Comparison of ENCODE assay signal across 14 cellular contexts in genomic region chr4:11599044-11599443, GRCh38.
DNase-seq lines count a peak whose midpoint lies in the region; FAIRE-seq and TF ChIP-seq lines count a peak whose summit lies in the region.
"Had no signal": no experiment of that assay in that cellular context is flagged by ENCODE, and none has a peak within 500 bp of the region (broad histone marks: within the 10 kb centered on the region; RNA-seq: fewer than 3 reads in every experiment).

No MANE protein-coding gene starts in this region.

- H2AFZ ChIP-seq in mesenchymal stem cell (ENCODE audit: low read depth, low read length) = no peak overlapping the region

- H3K27ac ChIP-seq in mesenchymal stem cell (ENCODE audit: low read length, poor library complexity, severe bottlenecking) = peak overlapping the region; percentile 46
- H3K27ac ChIP-seq: BLaER1 had no signal

- DNase-seq in DMS53 (lab: John Stamatoyannopoulos, UW) = peak; percentile 70
- peak; percentile 64 for DNase-seq in bronchial epithelial cell (ENCODE audit: low read depth)
- DNase-seq in mesenchymal stem cell = no peak
- no peak for DNase-seq in RPMI8226
- DNase-seq in GM12892 (ENCODE audit: insufficient read length) = no peak
- no peak for DNase-seq in SW 1271 (lab: John Stamatoyannopoulos, UW)
- DNase-seq in NCI-H2196 (lab: John Stamatoyannopoulos, UW; ENCODE audit: unreplicated experiment) = no peak
- DNase-seq: AML-193, DND-41, GDM1, HCEC 1CT had no signal

- no peak overlapping the region for H2BK12ac ChIP-seq in mesenchymal stem cell (ENCODE audit: low read length in 2 of 2)

- H3K4me2 ChIP-seq in mesenchymal stem cell (ENCODE audit: low read length, poor library complexity, severe bottlenecking) = no peak overlapping the region
- H3K4me2 ChIP-seq: BLaER1 had no signal

- no peak overlapping the region for H4K91ac ChIP-seq in mesenchymal stem cell (ENCODE audit: low read length)

- TF ChIP-seq POLR2A in GM12892 (IDR thresholded peaks at IDR 0.05; ENCODE audit: low read depth, low read length) = no peak

- no peak overlapping the region for H3K18ac ChIP-seq in mesenchymal stem cell (ENCODE audit: low read depth in 1 of 2, low read length in 2 of 2)

- no peak overlapping the region for H3K14ac ChIP-seq in mesenchymal stem cell (ENCODE audit: low read length in 2 of 2)

- no peak overlapping the region for H4K8ac ChIP-seq in mesenchymal stem cell (ENCODE audit: low read length)

- no peak overlapping the region for H3K4me3 ChIP-seq in bronchial epithelial cell (ENCODE audit: low read depth, low read length)
- H3K4me3 ChIP-seq in mesenchymal stem cell (ENCODE audit: insufficient read depth in 1 of 2, low read depth in 1 of 2, low read length in 2 of 2) = no peak overlapping the region
- H3K4me3 ChIP-seq: BLaER1, K562 had no signal

- H3K79me1 ChIP-seq in mesenchymal stem cell (replicated peaks; ENCODE audit: low read length, poor library complexity, severe bottlenecking) = no peaks in the 10 kb centered on the region

- H3K9ac ChIP-seq in mesenchymal stem cell (ENCODE audit: low read length) = no peak overlapping the region
- H3K9ac ChIP-seq: BLaER1 had no signal

- H2BK120ac ChIP-seq in mesenchymal stem cell (ENCODE audit: low read depth, low read length) = no peak overlapping the region

- H2BK5ac ChIP-seq in mesenchymal stem cell (ENCODE audit: low read depth, low read length, poor library complexity, severe bottlenecking) = no peak overlapping the region

- WGBS in mesenchymal stem cell = no CpG with 5 or more reads among the region's 2 CpGs

- H3K4ac ChIP-seq in mesenchymal stem cell (ENCODE audit: low read depth in 1 of 2, low read length in 2 of 2) = no peak overlapping the region

- no peaks in the 10 kb centered on the region for H3K27me3 ChIP-seq in bronchial epithelial cell (ENCODE audit: control insufficient read depth, insufficient read depth, low read length)
- no peaks in the 10 kb centered on the region for H3K27me3 ChIP-seq in mesenchymal stem cell (ENCODE audit: control insufficient read depth in 1 of 2, insufficient read depth in 1 of 2, low read length in 2 of 2)
- H3K27me3 ChIP-seq: BLaER1 had no signal

- no peak overlapping the region for H2BK15ac ChIP-seq in mesenchymal stem cell (ENCODE audit: low read depth, poor library complexity, severe bottlenecking)

- H3K23ac ChIP-seq in mesenchymal stem cell (ENCODE audit: low read length in 2 of 2) = no peak overlapping the region

- H2AK5ac ChIP-seq in mesenchymal stem cell (ENCODE audit: low read length, severe bottlenecking) = no peak overlapping the region

- TF ChIP-seq CTCF in bronchial epithelial cell (IDR thresholded peaks at IDR 0.05; ENCODE audit: insufficient read depth, low read length, severe bottlenecking) = no peak

- H3K4me1 ChIP-seq in mesenchymal stem cell (ENCODE audit: control insufficient read depth, insufficient read depth, low read depth, low read length) = peaks cover 1% of the 10 kb centered on the region

- H3K9me3 ChIP-seq in mesenchymal stem cell (ENCODE audit: control insufficient read depth, low read length) = no peaks in the 10 kb centered on the region
- H3K9me3 ChIP-seq: BLaER1 had no signal

- H3K36me3 ChIP-seq in bronchial epithelial cell (ENCODE audit: control insufficient read depth, insufficient read depth, low read length) = no peaks in the 10 kb centered on the region
- H3K36me3 ChIP-seq in mesenchymal stem cell (ENCODE audit: control insufficient read depth in 1 of 2, insufficient read depth in 2 of 2, low read depth in 1 of 2, low read length in 2 of 2) = no peaks in the 10 kb centered on the region
- H3K36me3 ChIP-seq: BLaER1 had no signal

- no peak for FAIRE-seq in bronchial epithelial cell (lab: Jason Lieb, UNC)
- no peak for FAIRE-seq in GM12892 (lab: Jason Lieb, UNC)
- FAIRE-seq: GM19239, K562 had no signal

Comparison
In these comparisons a context has a peak if more than half of its experiments do, and no peak if none do; other contexts are left out.
1. DNase-seq: peak in DMS53 (single experiment) and bronchial epithelial cell (single experiment); none in mesenchymal stem cell (single experiment), RPMI8226 (single experiment), GM12892 (single experiment), SW 1271 (0 of 2) and NCI-H2196 (single experiment).